31 cellular contexts compared by ENCODE assay signal in genomic region chr15:85540085-85540797, GRCh38.
DNase-seq lines count a peak whose midpoint lies in the region; ATAC-seq and TF ChIP-seq lines count a peak whose summit lies in the region.
"Had no signal": no experiment of that assay in that cellular context is flagged by ENCODE, and none has a peak within 500 bp of the region (broad histone marks: within the 10 kb centered on the region; RNA-seq: fewer than 3 reads in every experiment).

No MANE protein-coding gene starts in this region.

- DNase-seq in activated naive CD8-positive, alpha-beta T cell treated with anti-CD3 and anti-CD28 coated beads, Interleukin-2, amount 50 U/mL, for 24 hours = no peak
- DNase-seq in activated naive CD8-positive, alpha-beta T cell treated with anti-CD3 and anti-CD28 coated beads for 36 hours = no peak
- DNase-seq in Karpas-422 (peak; percentile 65), ovary (no peak), cerebellar cortex (ENCODE audit: low spot score) (no peak)
- no peak for DNase-seq in CD8-positive, alpha-beta memory T cell
- DNase-seq: ACHN; activated CD4-positive, alpha-beta T cell treated with anti-CD3 and anti-CD28 coated beads for 1 hour; activated CD8-positive, alpha-beta T cell treated with anti-CD3 and anti-CD28 coated beads, Interleukin-2, amount 10 ng/mL, durations not matched to agents 7 days and 5 days; activated naive CD4-positive, alpha-beta T cell; amniotic stem cell; C1 segment of cervical spinal cord; effector memory CD8-positive, alpha-beta T cell; foreskin melanocyte; hippocampal formation; immature natural killer cell; naive thymus-derived CD8-positive, alpha-beta T cell; NCI-H1694; NCI-H2171; NCI-H526; OCI-M1; retina; Right ventricle myocardium superior; stimulated activated CD4-positive, alpha-beta T cell treated with anti-CD3 and anti-CD28 coated beads, Interleukin-2, amount 100 ng/mL, for 24 hours; testis; uterus had no signal

- no peaks in the 10 kb centered on the region for H3K9me3 Mint-ChIP-seq in activated naive CD8-positive, alpha-beta T cell treated with anti-CD3 and anti-CD28 coated beads, Interleukin-2, amount 50 U/mL, for 24 hours
- H3K9me3 Mint-ChIP-seq in activated naive CD8-positive, alpha-beta T cell treated with anti-CD3 and anti-CD28 coated beads for 36 hours = no peaks in the 10 kb centered on the region
- no peaks in the 10 kb centered on the region for H3K9me3 Mint-ChIP-seq in stimulated activated memory B cell treated with anti-CD40 and anti-IgM and Interleukin-4, amounts not matched to agents 10 μg/mL and 1 μg/mL and 100 μg/mL, for 72 hours
- no peaks in the 10 kb centered on the region for H3K9me3 Mint-ChIP-seq in CD8-positive, alpha-beta memory T cell
- H3K9me3 Mint-ChIP-seq: effector memory CD8-positive, alpha-beta T cell; immature natural killer cell; naive thymus-derived CD8-positive, alpha-beta T cell had no signal

- intact Hi-C loops in ovary (cut with DNase I) = no loop called here

- H3K36me3 ChIP-seq in Karpas-422 (ENCODE audit: insufficient read depth, low read length) (peaks cover 16% of the 10 kb centered on the region; the same call in 1 of the 2 replicates), ovary (no peaks in the 10 kb centered on the region)
- H3K36me3 ChIP-seq in CD8-positive, alpha-beta memory T cell (ENCODE audit: insufficient read depth, low read length) = no peaks in the 10 kb centered on the region
- H3K36me3 ChIP-seq: breast epithelium, uterus had no signal

- TF ChIP-seq CTCF in VCaP (conservative IDR thresholded peaks at IDR 0.05) (no peak), ovary (IDR thresholded peaks at IDR 0.05) (no peak)

- no peaks in the 10 kb centered on the region for H3K9me3 ChIP-seq in Karpas-422 (ENCODE audit: low read length)
- no peaks in the 10 kb centered on the region for H3K9me3 ChIP-seq in CD8-positive, alpha-beta memory T cell (ENCODE audit: low read length)
- H3K9me3 ChIP-seq in ovary = no peaks in the 10 kb centered on the region
- H3K9me3 ChIP-seq: breast epithelium, esophagus muscularis mucosa, testis, uterus had no signal

- no peak overlapping the region for H3K4me3 ChIP-seq in Karpas-422 (ENCODE audit: low read length)
- no peak overlapping the region for H3K4me3 ChIP-seq in CD8-positive, alpha-beta memory T cell (ENCODE audit: low read length)
- no peak overlapping the region for H3K4me3 ChIP-seq in ovary
- H3K4me3 ChIP-seq: breast epithelium, esophagus muscularis mucosa, smooth muscle cell, testis, uterus had no signal

- H3K79me2 ChIP-seq in Karpas-422 (ENCODE audit: low read length) = peaks cover 71% of the 10 kb centered on the region

- POLR2A ChIA-PET in CD8-positive, alpha-beta memory T cell (lab: Charles Lee) = interaction anchor here (0.6 kb wide), 1 partner anchor 167 kb away, joined by 3 read pairs; no protein-coding TSS in a partner anchor

- H3K4me2 ChIP-seq in Karpas-422 (ENCODE audit: low read depth, low read length, poor library complexity, severe bottlenecking) = peak overlapping the region; percentile 17
- H3K4me2 ChIP-seq: smooth muscle cell had no signal

- WGBS in ovary, 3 donors = 92 to 95% (median 92%) methylated on average over 6 of the region's 6 CpGs

- H3K27me3 ChIP-seq in Karpas-422 (ENCODE audit: low read length) (no peaks in the 10 kb centered on the region), ovary (no peaks in the 10 kb centered on the region)
- H3K27me3 ChIP-seq in CD8-positive, alpha-beta memory T cell (ENCODE audit: insufficient read depth, low read length, poor library complexity, severe bottlenecking) = no peaks in the 10 kb centered on the region
- H3K27me3 ChIP-seq: breast epithelium, esophagus muscularis mucosa, testis, uterus had no signal

- H3K27me3 Mint-ChIP-seq in activated naive CD8-positive, alpha-beta T cell treated with anti-CD3 and anti-CD28 coated beads, Interleukin-2, amount 50 U/mL, for 24 hours = no peaks in the 10 kb centered on the region
- no peaks in the 10 kb centered on the region for H3K27me3 Mint-ChIP-seq in activated naive CD8-positive, alpha-beta T cell treated with anti-CD3 and anti-CD28 coated beads for 36 hours
- H3K27me3 Mint-ChIP-seq in stimulated activated memory B cell treated with anti-CD40 and anti-IgM and Interleukin-4, amounts not matched to agents 10 μg/mL and 1 μg/mL and 100 μg/mL, for 72 hours = no peaks in the 10 kb centered on the region
- no peaks in the 10 kb centered on the region for H3K27me3 Mint-ChIP-seq in CD8-positive, alpha-beta memory T cell
- H3K27me3 Mint-ChIP-seq: effector memory CD8-positive, alpha-beta T cell; naive thymus-derived CD8-positive, alpha-beta T cell had no signal

- no peak for TF ChIP-seq POLR2A in ovary (IDR thresholded peaks at IDR 0.05)

- CTCF ChIA-PET in CD8-positive, alpha-beta memory T cell (lab: Charles Lee) = interaction anchor here (1.5 kb wide), 1 partner anchor 244 kb away, joined by 4 read pairs; no protein-coding TSS in a partner anchor

- H3K27ac Mint-ChIP-seq in activated naive CD8-positive, alpha-beta T cell treated with anti-CD3 and anti-CD28 coated beads, Interleukin-2, amount 50 U/mL, for 24 hours = peak overlapping the region; percentile 14
- H3K27ac Mint-ChIP-seq in activated naive CD8-positive, alpha-beta T cell treated with anti-CD3 and anti-CD28 coated beads for 36 hours = no peak overlapping the region
- H3K27ac Mint-ChIP-seq in stimulated activated memory B cell treated with anti-CD40 and anti-IgM and Interleukin-4, amounts not matched to agents 10 μg/mL and 1 μg/mL and 100 μg/mL, for 72 hours = peak overlapping the region; percentile 77
- H3K27ac Mint-ChIP-seq in CD8-positive, alpha-beta memory T cell = peak overlapping the region in 2 of 8 donors; percentile 79 to 86
- H3K27ac Mint-ChIP-seq: activated CD8-positive, alpha-beta T cell treated with anti-CD3 and anti-CD28 coated beads, Interleukin-2, amount 10 ng/mL, durations not matched to agents 7 days and 5 days had no signal

- H2AFZ ChIP-seq in Karpas-422 (ENCODE audit: low read length) = no peak overlapping the region

- H3K4me1 ChIP-seq in Karpas-422 (ENCODE audit: low read length) (peaks cover 65% of the 10 kb centered on the region), ovary (ENCODE audit: insufficient read depth) (no peaks in the 10 kb centered on the region)
- peaks cover 18% of the 10 kb centered on the region for H3K4me1 ChIP-seq in CD8-positive, alpha-beta memory T cell (ENCODE audit: insufficient read depth, low read length)
- H3K4me1 ChIP-seq: breast epithelium, uterus had no signal

- H3K4me1 Mint-ChIP-seq in activated naive CD8-positive, alpha-beta T cell treated with anti-CD3 and anti-CD28 coated beads, Interleukin-2, amount 50 U/mL, for 24 hours = peaks cover 73% of the 10 kb centered on the region
- peaks cover 64% of the 10 kb centered on the region for H3K4me1 Mint-ChIP-seq in activated naive CD8-positive, alpha-beta T cell treated with anti-CD3 and anti-CD28 coated beads for 36 hours
- peaks cover 78% of the 10 kb centered on the region for H3K4me1 Mint-ChIP-seq in stimulated activated memory B cell treated with anti-CD40 and anti-IgM and Interleukin-4, amounts not matched to agents 10 μg/mL and 1 μg/mL and 100 μg/mL, for 72 hours
- peaks cover 55 to 87% (median 86%) of the 10 kb centered on the region in 3 donors for H3K4me1 Mint-ChIP-seq in CD8-positive, alpha-beta memory T cell

- no peaks in the 10 kb centered on the region for H4K20me1 ChIP-seq in Karpas-422 (ENCODE audit: insufficient read depth, low read depth, low read length)

- no peak for TF ChIP-seq EP300 in ovary (IDR thresholded peaks at IDR 0.05)

- ATAC-seq in activated naive CD8-positive, alpha-beta T cell treated with anti-CD3 and anti-CD28 coated beads, Interleukin-2, amount 50 U/mL, for 24 hours = no peak
- ATAC-seq in stimulated activated memory B cell treated with anti-CD40 and anti-IgM and Interleukin-4, amounts not matched to agents 10 μg/mL and 1 μg/mL and 100 μg/mL, for 72 hours = peak; percentile 66
- ATAC-seq: activated CD8-positive, alpha-beta T cell treated with anti-CD3 and anti-CD28 coated beads, Interleukin-2, amount 10 ng/mL, durations not matched to agents 7 days and 5 days; effector memory CD8-positive, alpha-beta T cell; naive thymus-derived CD8-positive, alpha-beta T cell had no signal

- H3K27ac ChIP-seq in Karpas-422 (ENCODE audit: low read length) (peak overlapping the region; percentile 29; the same call in 1 of the 2 replicates), VCaP (peak overlapping the region; percentile 99), ovary (no peak overlapping the region)
- H3K27ac ChIP-seq in CD8-positive, alpha-beta memory T cell (ENCODE audit: low read depth, low read length) = no peak overlapping the region
- H3K27ac ChIP-seq: breast epithelium, esophagus muscularis mucosa, testis, uterus had no signal

- H3K36me3 Mint-ChIP-seq in activated naive CD8-positive, alpha-beta T cell treated with anti-CD3 and anti-CD28 coated beads, Interleukin-2, amount 50 U/mL, for 24 hours (ENCODE audit: low read depth) = peaks cover 8% of the 10 kb centered on the region
- H3K36me3 Mint-ChIP-seq in activated naive CD8-positive, alpha-beta T cell treated with anti-CD3 and anti-CD28 coated beads for 36 hours = peaks cover 23% of the 10 kb centered on the region
- H3K36me3 Mint-ChIP-seq in stimulated activated memory B cell treated with anti-CD40 and anti-IgM and Interleukin-4, amounts not matched to agents 10 μg/mL and 1 μg/mL and 100 μg/mL, for 72 hours = peaks cover 27% of the 10 kb centered on the region
- peaks cover 0 to 39% (median 15%) of the 10 kb centered on the region in 3 donors for H3K36me3 Mint-ChIP-seq in CD8-positive, alpha-beta memory T cell

- no peak overlapping the region for H3K4me3 Mint-ChIP-seq in activated naive CD8-positive, alpha-beta T cell treated with anti-CD3 and anti-CD28 coated beads, Interleukin-2, amount 50 U/mL, for 24 hours
- H3K4me3 Mint-ChIP-seq in activated naive CD8-positive, alpha-beta T cell treated with anti-CD3 and anti-CD28 coated beads for 36 hours = no peak overlapping the region
- peak overlapping the region; percentile 18 for H3K4me3 Mint-ChIP-seq in stimulated activated memory B cell treated with anti-CD40 and anti-IgM and Interleukin-4, amounts not matched to agents 10 μg/mL and 1 μg/mL and 100 μg/mL, for 72 hours
- H3K4me3 Mint-ChIP-seq in CD8-positive, alpha-beta memory T cell = no peak overlapping the region
- H3K4me3 Mint-ChIP-seq: activated CD8-positive, alpha-beta T cell treated with anti-CD3 and anti-CD28 coated beads, Interleukin-2, amount 10 ng/mL, durations not matched to agents 7 days and 5 days; effector memory CD8-positive, alpha-beta T cell; immature natural killer cell had no signal

- no peaks in the 10 kb centered on the region for H3K9me2 ChIP-seq in Karpas-422 (replicated peaks; ENCODE audit: insufficient read depth, low read length)

- H3K9ac ChIP-seq in Karpas-422 (ENCODE audit: low read length) = no peak overlapping the region

Comparison
In these comparisons a context has a peak if more than half of its experiments do, and no peak if none do; other contexts are left out.
1. H3K27ac ChIP-seq: peak in Karpas-422 (single experiment) and VCaP (single experiment); none in CD8-positive, alpha-beta memory T cell (single experiment) and ovary (0 of 2).